35 cellular contexts compared by ENCODE assay signal in genomic region chr2:163479599-163479998, GRCh38.
"Had no signal": no experiment of that assay in that cellular context is flagged by ENCODE, and none has a peak within 500 bp of the region (broad histone marks: within the 10 kb centered on the region; RNA-seq: fewer than 3 reads in every experiment).

No MANE protein-coding gene starts in this region.

- H3K4me3 ChIP-seq: MG63 had no signal

- H3K9me3 ChIP-seq: MG63 had no signal

- H3K27ac ChIP-seq: KMS-11 had no signal

- H3K27me3 ChIP-seq: MG63 had no signal

- H3K36me3 ChIP-seq: MG63 had no signal

- H3K4me2 ChIP-seq: KMS-11 had no signal

- DNase-seq: Karpas-422, Kasumi-1, KG1, MG63, MM.1S, MV-4-11, NCI-H1048, NCI-H1092, NCI-H1092 treated with DMSO at 0.1 percent for 48 hours, NCI-H1105, NCI-H1105 treated with DMSO at 0.1 percent for 48 hours, NCI-H1417, NCI-H1417 treated with DMSO at 0.1 percent for 48 hours, NCI-H1436, NCI-H1436 treated with DMSO at 0.1 percent for 48 hours, NCI-H146, NCI-H1694, NCI-H1694 treated with DMSO at 0.1 percent for 48 hours, NCI-H187, NCI-H187 treated with DMSO at 0.1 percent for 48 hours, NCI-H1930, NCI-H2029, NCI-H2029 treated with DMSO at 0.1 percent for 48 hours, NCI-H2081, NCI-H2081 treated with DMSO at 0.1 percent for 48 hours, NCI-H2107, NCI-H2171, NCI-H2171 treated with DMSO at 0.1 percent for 48 hours, NCI-H2227 treated with DMSO at 0.1 percent for 48 hours, NCI-H226, NCI-H345, NCI-H446, NCI-H446 treated with DMSO at 0.1 percent for 48 hours, NCI-H510A had no signal

- H3K9ac ChIP-seq: KMS-11 had no signal
